1 cellular context compared by ENCODE assay signal in genomic region chr11:13222285-13222684, GRCh38.
A peak's percentile ranks its signal among the peaks of the same experiment; 100 is the strongest.
TF ChIP-seq lines count a peak whose summit lies in the region.

No MANE protein-coding gene starts in this region.

TF ChIP-seq in SK-N-SH, 30 proteins besides CTCF, POLR2A, EP300 and RAD21:
- TF ChIP-seq YY1 (IDR thresholded peaks at IDR 0.05; ENCODE audit: low read depth), result no peak
- no peak for TF ChIP-seq MAX (IDR thresholded peaks at IDR 0.05; ENCODE audit: low read depth)
- no peak for TF ChIP-seq MXI1 (IDR thresholded peaks at IDR 0.05; ENCODE audit: low read depth, low read length)
- peak; percentile 58; the same call in 1 of the 2 replicates for TF ChIP-seq PBX3 (IDR thresholded peaks at IDR 0.05)
- TF ChIP-seq TAF1 (IDR thresholded peaks at IDR 0.05; ENCODE audit: borderline replicate concordance, low read depth, low read length), result no peak
- TF ChIP-seq RXRA (IDR thresholded peaks at IDR 0.05; ENCODE audit: borderline replicate concordance, low read depth), result no peak
- TF ChIP-seq, protein P1, sequence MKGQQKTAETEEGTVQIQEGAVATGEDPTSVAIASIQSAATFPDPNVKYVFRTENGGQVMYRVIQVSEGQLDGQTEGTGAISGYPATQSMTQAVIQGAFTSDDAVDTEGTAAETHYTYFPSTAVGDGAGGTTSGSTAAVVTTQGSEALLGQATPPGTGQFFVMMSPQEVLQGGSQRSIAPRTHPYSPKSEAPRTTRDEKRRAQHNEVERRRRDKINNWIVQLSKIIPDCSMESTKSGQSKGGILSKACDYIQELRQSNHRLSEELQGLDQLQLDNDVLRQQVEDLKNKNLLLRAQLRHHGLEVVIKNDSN (IDR thresholded peaks at IDR 0.05; ENCODE audit: borderline replicate concordance, low read depth), result no peak
- no peak for TF ChIP-seq TEAD4 (IDR thresholded peaks at IDR 0.05; ENCODE audit: borderline replicate concordance, insufficient read depth)
- TF ChIP-seq ELF1 (IDR thresholded peaks at IDR 0.05), result no peak
- TF ChIP-seq TCF12 (IDR thresholded peaks at IDR 0.05), result peak; percentile 74
- TF ChIP-seq FOSL2 (IDR thresholded peaks at IDR 0.05; ENCODE audit: borderline replicate concordance, low read depth), result peak; percentile 45
- TF ChIP-seq SIN3A (IDR thresholded peaks at IDR 0.05; ENCODE audit: borderline replicate concordance, low read depth, low read length), result no peak
- TF ChIP-seq JUND (IDR thresholded peaks at IDR 0.05), result peak; percentile 28; the same call in 1 of the 2 replicates
- TF ChIP-seq NRF1 (IDR thresholded peaks at IDR 0.05; ENCODE audit: low read depth, low read length), result no peak
- TF ChIP-seq SMC3 (IDR thresholded peaks at IDR 0.05; ENCODE audit: low read depth, low read length), result no peak
TF ChIP-seq in SK-N-SH: peak in this region for 4.
